26 cellular contexts compared by ENCODE assay signal in genomic region chr4:2385450-2386020, GRCh38. TPM values are rescaled to one million over a fixed set of nuclear protein-coding genes. Genes with fewer than 3 reads are reported as not detected.
DNase-seq lines count a peak whose midpoint lies in the region; ATAC-seq and TF ChIP-seq lines count a peak whose summit lies in the region.
"Had no signal": no experiment of that assay in that cellular context is flagged by ENCODE, and none has a peak within 500 bp of the region (broad histone marks: within the 10 kb centered on the region; RNA-seq: fewer than 3 reads in every experiment).

No MANE protein-coding gene starts in this region.

- no peaks in the 10 kb centered on the region for H3K36me3 ChIP-seq in neural progenitor cell

- H3K4me1 Mint-ChIP-seq in activated T-cell treated with anti-CD3 and anti-CD28 coated beads, Interleukin-2, amount 50 U/mL, for 72 hours (ENCODE audit: low read depth) = peaks cover 15% of the 10 kb centered on the region
- peaks cover 28% of the 10 kb centered on the region for H3K4me1 Mint-ChIP-seq in activated T-cell treated with anti-CD3 and anti-CD28 coated beads, Interleukin-2, amount 50 U/mL, for 4 hours (ENCODE audit: low read depth)
- peaks cover 33% of the 10 kb centered on the region for H3K4me1 Mint-ChIP-seq in neural progenitor cell

- no peak overlapping the region for H3K4me3 ChIP-seq in neural progenitor cell

- peak overlapping the region; percentile 20 for H3K4me2 ChIP-seq in neural progenitor cell

- H3F3A ChIP-seq in neural progenitor cell (ENCODE audit: low read depth) = peaks cover 12% of the 10 kb centered on the region

- peaks cover 22% of the 10 kb centered on the region for H3K4me1 ChIP-seq in neural progenitor cell

- no peak for ATAC-seq in activated T-cell treated with anti-CD3 and anti-CD28 coated beads, Interleukin-2, amount 50 U/mL, for 72 hours (replicated peaks in 1 of 2)
- no peak for ATAC-seq in activated T-cell treated with anti-CD3 and anti-CD28 coated beads, Interleukin-2, amount 50 U/mL, for 4 hours
- peak; percentile 99 for ATAC-seq in left lobe of liver
- ATAC-seq in GM19351 (IDR thresholded peaks at IDR 0.05; ENCODE audit: unreplicated experiment) = no peak
- ATAC-seq in HG02970 (IDR thresholded peaks at IDR 0.05; ENCODE audit: low FRiP score, unreplicated experiment) = no peak
- ATAC-seq: PC-3 had no signal

- DNase-seq in activated T-cell treated with anti-CD3 and anti-CD28 coated beads, Interleukin-2, amount 50 U/mL, for 72 hours = no peak
- no peak for DNase-seq in activated T-cell treated with anti-CD3 and anti-CD28 coated beads, Interleukin-2, amount 50 U/mL, for 4 hours
- peak; percentile 85 for DNase-seq in left lobe of liver (ENCODE audit: low spot score)
- DNase-seq in neural progenitor cell (ENCODE audit: low spot score) = peak; percentile 68
- DNase-seq in UCSD-AML1 (lab: John Stamatoyannopoulos, UW; ENCODE audit: unreplicated experiment) = no peak
- DNase-seq: CD8-positive, alpha-beta memory T cell; DMS 273 treated with DMSO at 0.1 percent for 48 hours; DMS79; EL; GF-D8; GOT3; HCEC 1CT; Karpas-422; NCI-H1092 treated with DMSO at 0.1 percent for 48 hours; NCI-H1436; NCI-H187; NCI-H2081 treated with DMSO at 0.1 percent for 48 hours; NCI-H2171; NCI-H345; NK-92 treated with Interleukin-12 subunit alpha and Interleukin-12 subunit beta, amount 100 ng/mL, for 24 hours; PC-3 had no signal

- H3K27me3 Mint-ChIP-seq in activated T-cell treated with anti-CD3 and anti-CD28 coated beads, Interleukin-2, amount 50 U/mL, for 72 hours (ENCODE audit: low read depth) = no peaks in the 10 kb centered on the region
- H3K27me3 Mint-ChIP-seq in activated T-cell treated with anti-CD3 and anti-CD28 coated beads, Interleukin-2, amount 50 U/mL, for 4 hours (ENCODE audit: low read depth) = no peaks in the 10 kb centered on the region
- H3K27me3 Mint-ChIP-seq in neural progenitor cell (ENCODE audit: insufficient read depth, low read depth) = peaks cover 8% of the 10 kb centered on the region

- peaks cover 5% of the 10 kb centered on the region for H3K27me3 ChIP-seq in neural progenitor cell

- peak overlapping the region; percentile 32 for H3K27ac Mint-ChIP-seq in activated T-cell treated with anti-CD3 and anti-CD28 coated beads, Interleukin-2, amount 50 U/mL, for 72 hours
- H3K27ac Mint-ChIP-seq in neural progenitor cell = peak overlapping the region; percentile 96
- H3K27ac Mint-ChIP-seq: B cell had no signal

- no peak for TF ChIP-seq CTCF in neural progenitor cell (IDR thresholded peaks at IDR 0.05)

- H3K9me3 Mint-ChIP-seq in activated T-cell treated with anti-CD3 and anti-CD28 coated beads, Interleukin-2, amount 50 U/mL, for 72 hours = no peaks in the 10 kb centered on the region
- H3K9me3 Mint-ChIP-seq in activated T-cell treated with anti-CD3 and anti-CD28 coated beads, Interleukin-2, amount 50 U/mL, for 4 hours = no peaks in the 10 kb centered on the region
- peaks cover 7% of the 10 kb centered on the region for H3K9me3 Mint-ChIP-seq in neural progenitor cell
- H3K9me3 Mint-ChIP-seq: CD8-positive, alpha-beta memory T cell had no signal

- H3K36me3 Mint-ChIP-seq in activated T-cell treated with anti-CD3 and anti-CD28 coated beads, Interleukin-2, amount 50 U/mL, for 72 hours (ENCODE audit: insufficient read depth in 2 of 2) = peaks cover 0 to 4% of the 10 kb centered on the region in 2 donors
- peaks cover 3% of the 10 kb centered on the region for H3K36me3 Mint-ChIP-seq in activated T-cell treated with anti-CD3 and anti-CD28 coated beads, Interleukin-2, amount 50 U/mL, for 4 hours (ENCODE audit: insufficient read depth)
- H3K36me3 Mint-ChIP-seq in neural progenitor cell = peaks cover 2% of the 10 kb centered on the region

- no peak overlapping the region for H3K27ac ChIP-seq in neural progenitor cell
- H3K27ac ChIP-seq: 22Rv1, C4-2B had no signal

- no peak overlapping the region for H3K4me3 Mint-ChIP-seq in activated T-cell treated with anti-CD3 and anti-CD28 coated beads, Interleukin-2, amount 50 U/mL, for 72 hours
- H3K4me3 Mint-ChIP-seq in activated T-cell treated with anti-CD3 and anti-CD28 coated beads, Interleukin-2, amount 50 U/mL, for 4 hours = no peak overlapping the region
- peak overlapping the region; percentile 27 for H3K4me3 Mint-ChIP-seq in neural progenitor cell
- H3K4me3 Mint-ChIP-seq: B cell; CD8-positive, alpha-beta memory T cell had no signal

- H2AFZ ChIP-seq in neural progenitor cell (replicated peaks) = no peak overlapping the region

- H3K9ac ChIP-seq in neural progenitor cell = no peak overlapping the region

- no peaks in the 10 kb centered on the region for H4K20me1 ChIP-seq in neural progenitor cell (ENCODE audit: low read depth)

- no peaks in the 10 kb centered on the region for H3K79me2 ChIP-seq in neural progenitor cell (ENCODE audit: low read depth)

- H3K9me3 ChIP-seq in neural progenitor cell (ENCODE audit: low read depth) = no peaks in the 10 kb centered on the region

RNA-seq across cellular contexts. Expression of gene ZFYVE28, which starts 32.9 kb away (rescaled TPM):
- 10 to 100 TPM; 14.4 to 24.4 TPM for total RNA-seq in activated T-cell treated with anti-CD3 and anti-CD28 coated beads, Interleukin-2, amount 50 U/mL, for 72 hours
- total RNA-seq in activated T-cell treated with anti-CD3 and anti-CD28 coated beads, Interleukin-2, amount 50 U/mL, for 4 hours = 10 to 100 TPM in 1 of 3 donors, 1 to 10 TPM in 2; 7.0 to 10.1 (median 7.1) TPM
- total RNA-seq in left lobe of liver = 12.7 TPM
- 0.39 and 0.93 TPM in 2 replicates for total RNA-seq in neural progenitor cell (ENCODE audit: low replicate concordance)

RNA-seq across cellular contexts. Expression of gene CFAP99, which starts 33.2 kb away (rescaled TPM):
- not detected for total RNA-seq in activated T-cell treated with anti-CD3 and anti-CD28 coated beads, Interleukin-2, amount 50 U/mL, for 72 hours
- total RNA-seq in activated T-cell treated with anti-CD3 and anti-CD28 coated beads, Interleukin-2, amount 50 U/mL, for 4 hours = not detected
- 1.3 TPM for total RNA-seq in left lobe of liver
- not detected in 2 replicates for total RNA-seq in neural progenitor cell (ENCODE audit: low replicate concordance)
- total RNA-seq: B cell, PC-3 had no signal

Comparison
In these comparisons a context has a peak if more than half of its experiments do, and no peak if none do; other contexts are left out.
1. DNase-seq: peak in left lobe of liver (single experiment) and neural progenitor cell (single experiment); none in activated T-cell treated with anti-CD3 and anti-CD28 coated beads, Interleukin-2, amount 50 U/mL, for 72 hours (0 of 2), activated T-cell treated with anti-CD3 and anti-CD28 coated beads, Interleukin-2, amount 50 U/mL, for 4 hours (single experiment) and UCSD-AML1 (single experiment).